ENCODE assay signal across 21 cellular contexts in the genomic region with DNA sequence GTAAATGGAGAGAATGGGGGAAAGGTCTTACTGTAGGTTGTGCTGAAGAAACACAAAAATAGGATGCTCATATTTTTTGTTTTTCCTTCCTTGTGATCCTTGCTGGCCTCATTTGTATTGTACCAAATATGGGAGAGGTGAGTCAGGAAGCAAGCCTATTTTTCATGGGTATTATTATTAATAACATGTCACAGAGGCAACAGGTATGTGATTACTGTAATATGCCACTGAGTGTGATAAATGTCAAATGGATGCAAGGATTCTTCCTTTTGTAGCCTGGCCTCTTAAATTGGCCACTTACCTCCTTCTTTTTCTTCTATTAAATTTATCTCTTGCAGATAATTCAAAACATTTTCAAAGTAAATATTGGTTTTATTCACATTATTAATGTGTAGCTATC. TPM values are rescaled to one million over a fixed set of nuclear protein-coding genes. Genes with fewer than 3 reads are reported as not detected.
"Had no signal": no experiment of that assay in that cellular context is flagged by ENCODE, and none has a peak within 500 bp of the region (broad histone marks: within the 10 kb centered on the region; RNA-seq: fewer than 3 reads in every experiment).

No MANE protein-coding gene starts in this region.

- H3K27ac ChIP-seq: ascending aorta, cardiac muscle cell, colonic mucosa, WERI-Rb-1 had no signal

- H3K4me3 ChIP-seq: ascending aorta, cardiac muscle cell, colonic mucosa had no signal

- FAIRE-seq: bronchial epithelial cell had no signal

- H3K36me3 ChIP-seq: ascending aorta, cardiac muscle cell, colonic mucosa, WERI-Rb-1 had no signal

- H3K27me3 ChIP-seq: ascending aorta, colonic mucosa had no signal

- ATAC-seq: activated CD4-positive, alpha-beta T cell treated with anti-CD3 and anti-CD28 coated beads for 36 hours; activated CD4-positive, CD25-positive, alpha-beta regulatory T cell treated with anti-CD3 and anti-CD28 coated beads, Interleukin-2, amount 50 U/mL, for 24 hours; activated CD8-positive, alpha-beta memory T cell treated with anti-CD3 and anti-CD28 coated beads, Interleukin-2, amount 10 ng/mL, durations not matched to agents 7 days and 5 days; activated CD8-positive, alpha-beta T cell treated with anti-CD3 and anti-CD28 coated beads, Interleukin-2, amount 10 ng/mL, durations not matched to agents 7 days and 5 days; activated naive CD8-positive, alpha-beta T cell treated with anti-CD3 and anti-CD28 coated beads, Interleukin-2, amount 50 U/mL, for 24 hours; T-helper 17 cell had no signal

- H3K4me1 ChIP-seq: ascending aorta, colonic mucosa had no signal

- DNase-seq: activated CD4-positive, alpha-beta T cell treated with anti-CD3 and anti-CD28 coated beads for 1 hour; activated CD4-positive, CD25-positive, alpha-beta regulatory T cell; activated CD8-positive, alpha-beta memory T cell treated with anti-CD3 and anti-CD28 coated beads for 24 hours; activated CD8-positive, alpha-beta memory T cell treated with anti-CD3 and anti-CD28 coated beads, Interleukin-2, amount 50 U/mL, for 48 hours; activated effector memory CD4-positive, alpha-beta T cell treated with Interleukin-2 at 50 U/mL for 16 hours; activated gamma-delta T cell; activated naive CD8-positive, alpha-beta T cell treated with anti-CD3 and anti-CD28 coated beads, Interleukin-2, amount 10 ng/mL, durations not matched to agents 7 days and 5 days; activated T-cell treated with anti-CD3 and anti-CD28 coated beads, Interleukin-2, amount 50 U/mL, for 24 hours; cerebellar nuclear complex had no signal

- H3K9me3 ChIP-seq: ascending aorta, colonic mucosa had no signal

RNA-seq across cellular contexts. Expression of a gene that starts 10.2 kb away (rescaled TPM):
- polyA plus RNA-seq: adipose tissue, cardiac muscle cell had no signal

RNA-seq across cellular contexts. Expression of a gene that starts 48.9 kb away (rescaled TPM):
- polyA plus RNA-seq: adipose tissue, cardiac muscle cell had no signal
